Comparison of ENCODE assay signal across 11 cellular contexts in the genomic region with DNA sequence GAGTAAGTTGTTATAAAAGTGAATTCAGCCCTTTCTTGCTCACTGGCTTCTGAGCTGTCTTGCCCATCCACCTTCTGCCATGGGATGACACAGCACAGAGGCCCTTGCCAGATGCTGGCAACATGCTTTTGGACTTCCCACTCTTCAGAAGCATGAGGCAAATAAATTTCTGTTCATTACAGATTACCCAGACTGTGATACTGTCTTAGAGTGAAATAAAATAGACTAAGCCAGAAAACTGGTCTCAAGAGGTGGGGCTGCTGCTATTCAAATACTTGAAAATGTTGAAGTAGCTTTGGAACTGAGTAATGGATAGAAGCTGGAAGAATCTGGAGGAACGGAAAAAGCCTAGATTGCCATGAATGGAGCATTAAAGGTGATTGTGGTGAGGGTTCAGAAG.
"Had no signal": no experiment of that assay in that cellular context is flagged by ENCODE, and none has a peak within 500 bp of the region (broad histone marks: within the 10 kb centered on the region; RNA-seq: fewer than 3 reads in every experiment).

No MANE protein-coding gene starts in this region.

- H3K4me1 Mint-ChIP-seq: activated CD4-positive, alpha-beta memory T cell treated with anti-CD3 and anti-CD28 coated beads, Interleukin-2, amount 10 ng/mL, durations not matched to agents 7 days and 5 days; activated CD4-positive, alpha-beta T cell treated with anti-CD3 and anti-CD28 coated beads for 36 hours; activated naive CD4-positive, alpha-beta T cell treated with anti-CD3 and anti-CD28 coated beads, Interleukin-2, amount 10 ng/mL, durations not matched to agents 7 days and 5 days; memory B cell; naive thymus-derived CD4-positive, alpha-beta T cell had no signal

- ATAC-seq: activated CD4-positive, alpha-beta T cell treated with anti-CD3 and anti-CD28 coated beads for 36 hours; gastroesophageal sphincter; left lobe of liver; mucosa of descending colon; naive thymus-derived CD4-positive, alpha-beta T cell had no signal

- H3K27me3 Mint-ChIP-seq: activated CD4-positive, alpha-beta memory T cell treated with anti-CD3 and anti-CD28 coated beads, Interleukin-2, amount 10 ng/mL, durations not matched to agents 7 days and 5 days; activated CD4-positive, alpha-beta T cell treated with anti-CD3 and anti-CD28 coated beads for 36 hours; activated naive CD4-positive, alpha-beta T cell treated with anti-CD3 and anti-CD28 coated beads, Interleukin-2, amount 10 ng/mL, durations not matched to agents 7 days and 5 days; activated T-cell treated with anti-CD3 and anti-CD28 coated beads, Interleukin-2, amount 50 U/mL, for 24 hours; dendritic cell treated with granulocyte-macrophage colony-stimulating factor and Interleukin-4, amounts not matched to agents 40 ng/mL and 50 ng/mL, for 4 days; memory B cell; naive thymus-derived CD4-positive, alpha-beta T cell had no signal

- H3K27ac Mint-ChIP-seq: activated CD4-positive, alpha-beta memory T cell treated with anti-CD3 and anti-CD28 coated beads, Interleukin-2, amount 10 ng/mL, durations not matched to agents 7 days and 5 days; activated CD4-positive, alpha-beta T cell treated with anti-CD3 and anti-CD28 coated beads for 36 hours; activated naive CD4-positive, alpha-beta T cell treated with anti-CD3 and anti-CD28 coated beads, Interleukin-2, amount 10 ng/mL, durations not matched to agents 7 days and 5 days; activated T-cell treated with anti-CD3 and anti-CD28 coated beads, Interleukin-2, amount 50 U/mL, for 24 hours; dendritic cell treated with granulocyte-macrophage colony-stimulating factor and Interleukin-4, amounts not matched to agents 40 ng/mL and 50 ng/mL, for 4 days; memory B cell; naive thymus-derived CD4-positive, alpha-beta T cell had no signal

- H3K9me3 Mint-ChIP-seq: activated CD4-positive, alpha-beta memory T cell treated with anti-CD3 and anti-CD28 coated beads, Interleukin-2, amount 10 ng/mL, durations not matched to agents 7 days and 5 days; activated naive CD4-positive, alpha-beta T cell treated with anti-CD3 and anti-CD28 coated beads, Interleukin-2, amount 10 ng/mL, durations not matched to agents 7 days and 5 days; activated T-cell treated with anti-CD3 and anti-CD28 coated beads, Interleukin-2, amount 50 U/mL, for 24 hours; memory B cell had no signal

- H3K4me3 Mint-ChIP-seq: activated CD4-positive, alpha-beta memory T cell treated with anti-CD3 and anti-CD28 coated beads, Interleukin-2, amount 10 ng/mL, durations not matched to agents 7 days and 5 days; activated CD4-positive, alpha-beta T cell treated with anti-CD3 and anti-CD28 coated beads for 36 hours; activated naive CD4-positive, alpha-beta T cell treated with anti-CD3 and anti-CD28 coated beads, Interleukin-2, amount 10 ng/mL, durations not matched to agents 7 days and 5 days; activated T-cell treated with anti-CD3 and anti-CD28 coated beads, Interleukin-2, amount 50 U/mL, for 24 hours; dendritic cell treated with granulocyte-macrophage colony-stimulating factor and Interleukin-4, amounts not matched to agents 40 ng/mL and 50 ng/mL, for 4 days; memory B cell; naive thymus-derived CD4-positive, alpha-beta T cell had no signal

- DNase-seq: activated CD4-positive, alpha-beta memory T cell treated with anti-CD3 and anti-CD28 coated beads, Interleukin-2, amount 10 ng/mL, durations not matched to agents 7 days and 5 days; activated CD4-positive, alpha-beta T cell treated with anti-CD3 and anti-CD28 coated beads for 36 hours; activated naive CD4-positive, alpha-beta T cell treated with anti-CD3 and anti-CD28 coated beads, Interleukin-2, amount 10 ng/mL, durations not matched to agents 7 days and 5 days; activated T-cell treated with anti-CD3 and anti-CD28 coated beads, Interleukin-2, amount 50 U/mL, for 24 hours; mucosa of descending colon; naive thymus-derived CD4-positive, alpha-beta T cell; stimulated activated CD4-positive, alpha-beta T cell treated with anti-CD3 and anti-CD28 coated beads, Interleukin-1b, Interleukin-23, amount 100 ng/mL, for 48 hours had no signal

- H3K36me3 Mint-ChIP-seq: activated naive CD4-positive, alpha-beta T cell treated with anti-CD3 and anti-CD28 coated beads, Interleukin-2, amount 10 ng/mL, durations not matched to agents 7 days and 5 days; memory B cell; naive thymus-derived CD4-positive, alpha-beta T cell had no signal
